Comparison of ENCODE assay signal across 14 cellular contexts in genomic region chr2:168185583-168186274, GRCh38.
DNase-seq lines count a peak whose midpoint lies in the region; TF ChIP-seq lines count a peak whose summit lies in the region.
"Had no signal": no experiment of that assay in that cellular context is flagged by ENCODE, and none has a peak within 500 bp of the region (broad histone marks: within the 10 kb centered on the region; RNA-seq: fewer than 3 reads in every experiment).

No MANE protein-coding gene starts in this region.

- DNase-seq in CD14-positive monocyte (ENCODE audit: low spot score) (no peak), HFFc6 (no peak), OCI-M1 (lab: John Stamatoyannopoulos, UW) (peak; percentile 5), lung microvascular endothelial cell (ENCODE audit: low read depth in 2 of 2) (peak; percentile 6 to 31), H7 (no peak), DMS 273 treated with DMSO at 0.1 percent for 48 hours (lab: John Stamatoyannopoulos, UW) (no peak), HK-2 (ENCODE audit: unreplicated experiment) (no peak), T-helper 2 cell (no peak)
- DNase-seq: activated CD4-positive, CD25-positive, alpha-beta regulatory T cell; central memory CD4-positive, alpha-beta T cell; endodermal cell; NCI-H1436 treated with DMSO at 0.1 percent for 48 hours; testis had no signal

- peak overlapping the region; percentile 76 to 95 (median 87) for H3K27ac Mint-ChIP-seq in CD14-positive monocyte
- H3K27ac Mint-ChIP-seq in HFFc6, result no peak overlapping the region; the same call in 1 of the 2 replicates
- H3K27ac Mint-ChIP-seq: endodermal cell had no signal

- intact Hi-C loops in CD14-positive monocyte (cut with micrococcal nuclease), result no loop called here

- no peak overlapping the region for H3K4me3 ChIP-seq in H7 (ENCODE audit: insufficient read depth, low read depth, low read length)
- H3K4me3 ChIP-seq: skin epidermis, testis had no signal

- H3K4me3 Mint-ChIP-seq in CD14-positive monocyte (peak overlapping the region; percentile 31 to 80), HFFc6 (0 out of 2 replicates have a peak overlapping the region, but pooled peaks have one; percentile 13)
- H3K4me3 Mint-ChIP-seq: endodermal cell had no signal

- H3K27me3 Mint-ChIP-seq in CD14-positive monocyte (ENCODE audit: low read depth in 3 of 3) (no peaks in the 10 kb centered on the region), HFFc6 (ENCODE audit: insufficient read depth) (peaks cover 2% of the 10 kb centered on the region; the same call in 1 of the 2 replicates)

- TF ChIP-seq CTCF in CD14-positive monocyte (IDR thresholded peaks at IDR 0.05), result no peak
- no peak for TF ChIP-seq CTCF in HFFc6 (IDR thresholded peaks at IDR 0.05)

- H3K36me3 ChIP-seq in H7 (replicated peaks; ENCODE audit: control insufficient read depth, insufficient read depth, low read length), result no peaks in the 10 kb centered on the region

- H3K36me3 Mint-ChIP-seq in CD14-positive monocyte, result peaks cover 13 to 15% of the 10 kb centered on the region in 2 donors
- peaks cover 7% of the 10 kb centered on the region for H3K36me3 Mint-ChIP-seq in HFFc6 (ENCODE audit: low read depth)

- H3K9me3 Mint-ChIP-seq in CD14-positive monocyte (no peaks in the 10 kb centered on the region), HFFc6 (no peaks in the 10 kb centered on the region)
- H3K9me3 Mint-ChIP-seq: endodermal cell had no signal

- H3K27me3 ChIP-seq in H7 (ENCODE audit: control insufficient read depth, insufficient read depth, low read length), result peaks cover 1% of the 10 kb centered on the region; the same call in 1 of the 2 replicates
- H3K27me3 ChIP-seq: testis had no signal

- peaks cover 44% of the 10 kb centered on the region for H3K4me1 Mint-ChIP-seq in CD14-positive monocyte
- H3K4me1 Mint-ChIP-seq in HFFc6 (ENCODE audit: low read depth), result peaks cover 71% of the 10 kb centered on the region

Comparison
In these comparisons a context has a peak if more than half of its experiments do, and no peak if none do; other contexts are left out.
1. DNase-seq: peak in OCI-M1 (single experiment) and lung microvascular endothelial cell (2 of 2); none in CD14-positive monocyte (single experiment), HFFc6 (single experiment), H7 (single experiment), DMS 273 treated with DMSO at 0.1 percent for 48 hours (single experiment), HK-2 (single experiment) and T-helper 2 cell (0 of 5).